10 cellular contexts compared by ENCODE assay signal in genomic region chr17:21177401-21177800, GRCh38.
"Had no signal": no experiment of that assay in that cellular context is flagged by ENCODE, and none has a peak within 500 bp of the region (broad histone marks: within the 10 kb centered on the region; RNA-seq: fewer than 3 reads in every experiment).

No MANE protein-coding gene starts in this region.

- H3K4me3 ChIP-seq: esophagus squamous epithelium, mucosa of descending colon, transverse colon had no signal

- H3K4me1 ChIP-seq: esophagus squamous epithelium, transverse colon had no signal

- DNase-seq: activated B cell treated with CpG ODN at 0.5 μM for 24 hours; activated CD4-positive, alpha-beta T cell treated with anti-CD3 and anti-CD28 coated beads for 48 hours; activated T-cell treated with anti-CD3 and anti-CD28 coated beads, Interleukin-2, amount 50 U/mL, for 72 hours; cerebellar nuclear complex; effector CD8-positive, alpha-beta T cell; esophagus squamous epithelium; mucosa of descending colon; naive B cell; stimulated activated naive CD8-positive, alpha-beta T cell treated with anti-CD3 and anti-CD28 coated beads, Interleukin-15, Interleukin-2, amounts not matched to agents 100 U/mL and 50 U/mL, for 24 hours; transverse colon had no signal

- H3K27ac ChIP-seq: esophagus squamous epithelium, transverse colon had no signal

- ATAC-seq: activated T-cell treated with anti-CD3 and anti-CD28 coated beads, Interleukin-2, amount 50 U/mL, for 72 hours; mucosa of descending colon; stimulated activated naive CD8-positive, alpha-beta T cell treated with anti-CD3 and anti-CD28 coated beads, Interleukin-15, Interleukin-2, amounts not matched to agents 100 U/mL and 50 U/mL, for 24 hours had no signal

- H3K9me3 ChIP-seq: esophagus squamous epithelium, mucosa of descending colon, transverse colon had no signal

- H3K36me3 ChIP-seq: transverse colon had no signal

- H3K27me3 ChIP-seq: esophagus squamous epithelium, transverse colon had no signal
